18 cellular contexts compared by ENCODE assay signal in the genomic region with DNA sequence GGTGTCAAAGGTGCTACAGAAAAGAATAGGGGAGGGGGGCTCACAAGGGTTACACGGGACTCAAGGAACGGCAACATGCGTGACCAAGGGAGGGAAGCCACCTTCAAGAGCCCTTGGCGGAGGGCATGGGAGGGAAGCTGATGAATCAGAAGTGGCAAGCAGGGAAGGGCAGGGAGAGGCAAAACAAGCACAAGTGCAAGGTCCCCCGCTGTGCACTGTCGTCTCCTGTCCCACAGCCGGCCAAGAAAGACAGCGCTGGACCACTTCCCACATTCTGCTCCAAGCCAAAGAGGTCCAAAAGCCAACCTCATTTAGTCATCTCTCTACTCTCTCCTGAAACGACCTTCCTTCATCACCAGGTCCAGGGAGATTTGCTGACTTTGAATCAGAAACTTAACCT.
DNase-seq lines count a peak whose midpoint lies in the region; FAIRE-seq and TF ChIP-seq lines count a peak whose summit lies in the region.
"Had no signal": no experiment of that assay in that cellular context is flagged by ENCODE, and none has a peak within 500 bp of the region (broad histone marks: within the 10 kb centered on the region; RNA-seq: fewer than 3 reads in every experiment).

No MANE protein-coding gene starts in this region.

- H3K36me3 ChIP-seq in thyroid gland, result no peaks in the 10 kb centered on the region
- H3K36me3 ChIP-seq: BLaER1 had no signal

- no peaks in the 10 kb centered on the region for H3K9me3 ChIP-seq in thyroid gland
- H3K9me3 ChIP-seq: BLaER1 had no signal

- intact Hi-C loops in thyroid gland (cut with DNase I), result no loop called here

- TF ChIP-seq CTCF in thyroid gland (IDR thresholded peaks at IDR 0.05), result no peak

- TF ChIP-seq POLR2A in thyroid gland (IDR thresholded peaks at IDR 0.05) (no peak), GM12892 (IDR thresholded peaks at IDR 0.05; ENCODE audit: low read depth, low read length) (no peak)

- 22 to 43% methylated on average over 9 of the region's 9 CpGs for WGBS in thyroid gland, 2 donors

- no peak for FAIRE-seq in GM12892 (lab: Jason Lieb, UNC)
- FAIRE-seq: G401.6, GM12891, H54 had no signal

- DNase-seq in Daoy (ENCODE audit: low read depth) (peak; percentile 39), cerebellar cortex (ENCODE audit: low spot score) (peak; percentile 89), medulla oblongata (ENCODE audit: extremely low spot score) (peak; percentile 44), thyroid gland (peak; percentile 67 to 69), NCI-H2171 treated with DMSO at 0.1 percent for 48 hours (lab: John Stamatoyannopoulos, UW) (no peak), germinal center (ENCODE audit: low spot score) (no peak), GM12892 (ENCODE audit: insufficient read length) (no peak)
- DNase-seq: 8988T, Calu3, DMS79 treated with DMSO at 0.1 percent for 48 hours, EL, GM23248, HCEC 1CT had no signal

- H3K27me3 ChIP-seq in thyroid gland, result no peaks in the 10 kb centered on the region
- H3K27me3 ChIP-seq: BLaER1 had no signal

- peaks cover 0 to 9% of the 10 kb centered on the region in 2 donors for H3K4me1 ChIP-seq in thyroid gland
- H3K4me1 ChIP-seq: BLaER1 had no signal

- no peak overlapping the region for H3K4me3 ChIP-seq in thyroid gland (replicated peaks in 1 of 3)
- H3K4me3 ChIP-seq: BLaER1, GM23248 had no signal

- H3K27ac ChIP-seq in thyroid gland, result no peak overlapping the region
- H3K27ac ChIP-seq: BLaER1, GM23248, HL-60 had no signal

Comparison
In these comparisons a context has a peak if more than half of its experiments do, and no peak if none do; other contexts are left out.
1. DNase-seq: peak in Daoy (single experiment), cerebellar cortex (single experiment), medulla oblongata (single experiment) and thyroid gland (2 of 2); none in NCI-H2171 treated with DMSO at 0.1 percent for 48 hours (single experiment), germinal center (single experiment) and GM12892 (single experiment).